Comparison of ENCODE assay signal across 8 cellular contexts in genomic region chr1:161382214-161383019, GRCh38. TPM values are rescaled to one million over a fixed set of nuclear protein-coding genes. Genes with fewer than 3 reads are reported as not detected.
DNase-seq lines count a peak whose midpoint lies in the region; ATAC-seq, FAIRE-seq and TF ChIP-seq lines count a peak whose summit lies in the region.

No MANE protein-coding gene starts in this region.

- BruUV-seq in IMR-90 (replicated peaks; lab: Mats Ljungman, UMichigan), result no TSS peak
- BruUV-seq in HepG2 (replicated peaks; lab: Mats Ljungman, UMichigan), result no TSS peak

- no peaks in the 10 kb centered on the region for H3K9me1 ChIP-seq in IMR-90 (ENCODE audit: insufficient read depth, low read length)

- no peak overlapping the region for H3K4ac ChIP-seq in IMR-90 (ENCODE audit: low read depth, low read length)

- no peaks in the 10 kb centered on the region for H4K20me1 ChIP-seq in IMR-90 (ENCODE audit: insufficient read depth, low read length)
- H4K20me1 ChIP-seq in HepG2 (ENCODE audit: insufficient read depth, low read length), result no peaks in the 10 kb centered on the region

- TF ChIP-seq RAD21 in IMR-90 (IDR thresholded peaks at IDR 0.05; ENCODE audit: low read length), result peak; percentile 62
- TF ChIP-seq RAD21 in HepG2 (CRISPR knock-in tag; IDR thresholded peaks at IDR 0.05), result peak; percentile 52; the same call in 1 of the 2 replicates

- in situ Hi-C loops in IMR-90 (cut with MboI; ENCODE audit: low sequenced_read_pairs) (loop anchor here (5.0 kb wide), 1 partner anchor 155 kb away; the partner anchor contains the start of gene TOMM40L), HepG2 (cut with HindIII; ENCODE audit: extremely low pct_ligation_motif_present, low pct_unique_long_range_greater_than_20kb) (loop anchor here (5.0 to 10.0 kb wide), 2 partner anchors 158 to 185 kb away; partner anchors contain the start of genes ADAMTS4, APOA2 and TOMM40L)

- no peaks in the 10 kb centered on the region for H3K79me2 ChIP-seq in HepG2 (ENCODE audit: insufficient read depth, low read length)

- FAIRE-seq in HepG2 (lab: Jason Lieb, UNC), result peak; percentile 46

- TF ChIP-seq CTCF in IMR-90 (conservative IDR thresholded peaks at IDR 0.05; ENCODE audit: low read depth, low read length) (peak; percentile 69), HepG2 (CRISPR knock-in tag; IDR thresholded peaks at IDR 0.05) (peak; percentile 69)

- H2AK5ac ChIP-seq in IMR-90 (ENCODE audit: low read depth, low read length), result no peak overlapping the region

- no peak overlapping the region; the same call in 2 of the 3 replicates for H2BK15ac ChIP-seq in IMR-90 (ENCODE audit: low read depth, low read length)

- H2AK9ac ChIP-seq in IMR-90 (replicated peaks; ENCODE audit: low read depth, low read length, poor library complexity), result no peak overlapping the region

- ATAC-seq in IMR-90 (ENCODE audit: low read depth), result peak; percentile 93
- peak; percentile 83 for ATAC-seq in HepG2
- ATAC-seq in HG03095 (IDR thresholded peaks at IDR 0.05; ENCODE audit: unreplicated experiment), result no peak

- DNase-seq in Daoy (ENCODE audit: low read depth), result peak; percentile 68
- peak; percentile 81 for DNase-seq in IMR-90
- DNase-seq in NT2/D1 (ENCODE audit: low read depth, low spot score), result peak; percentile 39
- DNase-seq in cerebellum (ENCODE audit: low spot score), result peak; percentile 66
- DNase-seq in HepG2 (ENCODE audit: low spot score), result peak; percentile 48
- no peak for DNase-seq in activated naive CD4-positive, alpha-beta T cell (lab: John Stamatoyannopoulos, UW)

- CTCF ChIA-PET in IMR-90 (lab: Yijun Ruan, JAX), result interaction anchor here (0.6 to 2.1 kb wide), 9 partner anchors 50 to 1423 kb away, joined by 3 to 21 read pairs (median 4); partner anchors contain the start of genes APOA2 and TOMM40L
- CTCF ChIA-PET in HepG2 (lab: Yijun Ruan, JAX; ENCODE audit: low intra/inter-chr PET ratio, low total read pairs), result interaction anchor here (0.7 to 2.0 kb wide), 6 partner anchors 14 to 202 kb away, joined by 3 to 15 read pairs (median 5); partner anchors contain the start of gene CFAP126

- H3K4me1 ChIP-seq in IMR-90 (ENCODE audit: control insufficient read depth, insufficient read depth, low read length) (no peaks in the 10 kb centered on the region), NT2/D1 (ENCODE audit: insufficient read depth, insufficient read length) (no peaks in the 10 kb centered on the region), HepG2 (ENCODE audit: insufficient read depth, low read length) (peaks cover 25% of the 10 kb centered on the region), thymus (ENCODE audit: control insufficient read depth, insufficient read depth, low read length) (no peaks in the 10 kb centered on the region)

- no peak overlapping the region; the same call in 1 of the 2 replicates for H2BK120ac ChIP-seq in IMR-90 (ENCODE audit: low read depth, low read length)

- H3K27me3 ChIP-seq in IMR-90 (ENCODE audit: control insufficient read depth, insufficient read depth, low read length) (no peaks in the 10 kb centered on the region), NT2/D1 (ENCODE audit: insufficient read depth, insufficient read length) (no peaks in the 10 kb centered on the region), HepG2 (ENCODE audit: control insufficient read depth in 1 of 2, insufficient read depth in 2 of 2, low read length in 2 of 2) (no peaks in the 10 kb centered on the region), thymus (ENCODE audit: control insufficient read depth, insufficient read depth) (no peaks in the 10 kb centered on the region)

- dilution Hi-C loops in IMR-90 (cut with HindIII; ENCODE audit: low sequenced_read_pairs, unreplicated experiment), result no loop called here

- no peak overlapping the region for H2BK20ac ChIP-seq in IMR-90 (ENCODE audit: low read depth, low read length)

- peak overlapping the region; percentile 7; the same call in 1 of the 2 replicates for H3K14ac ChIP-seq in IMR-90 (replicated peaks; ENCODE audit: low read depth, low read length)

- H3K4me3 ChIP-seq in IMR-90 (ENCODE audit: insufficient read depth, low read depth, low read length) (no peak overlapping the region), NT2/D1 (ENCODE audit: insufficient read length, low read depth) (no peak overlapping the region), HepG2 (replicated peaks in 1 of 3; ENCODE audit: insufficient read depth in 1 of 3, low read depth in 2 of 3, low read length in 3 of 3) (no peak overlapping the region), thymus (ENCODE audit: low read length) (no peak overlapping the region)

- no peak overlapping the region for H4K91ac ChIP-seq in IMR-90 (ENCODE audit: insufficient read depth, low read depth, low read length)

- H3K9me3 ChIP-seq in IMR-90 (ENCODE audit: control insufficient read depth, insufficient read depth, low read length) (no peaks in the 10 kb centered on the region), NT2/D1 (ENCODE audit: insufficient read depth, low read length) (no peaks in the 10 kb centered on the region), HepG2 (ENCODE audit: low read length) (no peaks in the 10 kb centered on the region), thymus (ENCODE audit: control insufficient read depth) (no peaks in the 10 kb centered on the region)

- H3K27ac ChIP-seq in IMR-90 (ENCODE audit: insufficient read depth, low read length) (no peak overlapping the region), HepG2 (ENCODE audit: extremely low read length, insufficient read depth, low read length) (no peak overlapping the region), thymus (ENCODE audit: low read depth) (peak overlapping the region; percentile 38)

- no peak for TF ChIP-seq EP300 in HepG2 (IDR thresholded peaks at IDR 0.05; ENCODE audit: low read depth in 2 of 2, low read length in 2 of 2)
- TF ChIP-seq EP300 in HepG2 (CRISPR knock-in tag; IDR thresholded peaks at IDR 0.05; ENCODE audit: borderline replicate concordance), result no peak

- no peaks in the 10 kb centered on the region for H3K36me3 ChIP-seq in IMR-90 (ENCODE audit: control insufficient read depth, insufficient read depth, low read length)
- H3K36me3 ChIP-seq in NT2/D1 (ENCODE audit: insufficient read depth, insufficient read length, low read length), result no peaks in the 10 kb centered on the region
- no peaks in the 10 kb centered on the region for H3K36me3 ChIP-seq in HepG2 (replicated peaks in 1 of 2; ENCODE audit: control insufficient read depth in 1 of 2, insufficient read depth in 2 of 2, low read length in 2 of 2)
- no peaks in the 10 kb centered on the region for H3K36me3 ChIP-seq in thymus (ENCODE audit: control insufficient read depth, insufficient read depth)

- H3K18ac ChIP-seq in IMR-90 (ENCODE audit: low read depth, low read length), result no peak overlapping the region

- H3K4me2 ChIP-seq in IMR-90 (ENCODE audit: low read depth, low read length), result peak overlapping the region; percentile 41
- no peak overlapping the region for H3K4me2 ChIP-seq in HepG2 (ENCODE audit: low read depth, low read length)

- no peak overlapping the region; the same call in 1 of the 2 replicates for H3K9ac ChIP-seq in IMR-90 (ENCODE audit: low read depth, low read length)
- no peak overlapping the region for H3K9ac ChIP-seq in NT2/D1 (ENCODE audit: insufficient read length, low read depth)
- no peak overlapping the region for H3K9ac ChIP-seq in HepG2 (ENCODE audit: insufficient read depth, low read depth, low read length)

- intact Hi-C loops in IMR-90 (cut with micrococcal nuclease), result loop anchor here (1.0 to 10.0 kb wide), 4 partner anchors 155 to 1582 kb away; no protein-coding TSS in a partner anchor
- intact Hi-C loops in HepG2 (cut with micrococcal nuclease; ENCODE audit: unreplicated experiment), result loop anchor here (1.0 kb wide), 2 partner anchors 155 to 190 kb away; no protein-coding TSS in a partner anchor

- no CpG with 5 or more reads among the region's 4 CpGs for WGBS in IMR-90 (ENCODE audit: extremely low coverage in 2 of 2, insufficient read length in 1 of 2), 2 experiments
- WGBS in HepG2 (ENCODE audit: low lambda C conversion rate), result 26% methylated on average over 3 of the region's 4 CpGs
- 56% methylated on average over 4 of the region's 4 CpGs for WGBS in thymus

- no peak for TF ChIP-seq POLR2A in IMR-90 (IDR thresholded peaks at IDR 0.05; ENCODE audit: low read depth, low read length)
- TF ChIP-seq POLR2A in HepG2 (IDR thresholded peaks at IDR 0.05; ENCODE audit: insufficient read depth in 1 of 2, low read depth in 2 of 2, low read length in 2 of 2), result no peak

- H2BK5ac ChIP-seq in IMR-90 (ENCODE audit: low read depth, low read length, poor library complexity, severe bottlenecking), result no peak overlapping the region

- no peak overlapping the region for H3K56ac ChIP-seq in IMR-90 (ENCODE audit: extremely low read depth, insufficient read depth, low read length)

- peak overlapping the region; percentile 67 for H4K5ac ChIP-seq in IMR-90 (ENCODE audit: low read depth, low read length)

- POLR2A ChIA-PET in IMR-90 (lab: Charles Lee; ENCODE audit: unreplicated experiment) (interaction anchor here (0.6 kb wide), 1 partner anchor 19 kb away, joined by 10 read pairs; no protein-coding TSS in a partner anchor), HepG2 (lab: Yijun Ruan, JAX) (no interaction called here)

- H3K23ac ChIP-seq in IMR-90 (ENCODE audit: low read depth, low read length), result no peak overlapping the region

- no peaks in the 10 kb centered on the region for H3K79me1 ChIP-seq in IMR-90 (ENCODE audit: low read depth in 1 of 2, low read length in 2 of 2)

- peak overlapping the region; percentile 48 to 61; a peak in 3 of 4 replicates for H4K8ac ChIP-seq in IMR-90 (ENCODE audit: low read depth in 2 of 2, low read length in 2 of 2)

- H2AFZ ChIP-seq in IMR-90 (replicated peaks; ENCODE audit: low read length, poor library complexity), result peak overlapping the region; percentile 88
- H2AFZ ChIP-seq in HepG2 (ENCODE audit: low read length), result no peak overlapping the region

RNA-seq across cellular contexts. Expression of gene CFAP126, which starts 14.7 kb away (rescaled TPM):
- total RNA-seq in Daoy (2014; rRNA removed; shearing (Covaris generic)), result not detected in 2 replicates
- total RNA-seq in IMR-90 (2012; rRNA removed) (not detected in 2 replicates), cerebellum (1.4 TPM), HepG2 (2016; rRNA removed; fragmentation: Illumina TruSeq; extraction: Trizol) (not detected in 2 replicates)
- polyA plus RNA-seq in IMR-90 (2012; rRNA removed) (not detected in 2 replicates), HepG2 (2011; rRNA removed) (not detected in 2 replicates), thymus (1.0 TPM)
- polyA plus RNA-seq in IMR-90 (2012; cell fraction: cytosol; rRNA removed), result not detected in 2 replicates
- not detected in 2 replicates for polyA plus RNA-seq in IMR-90 (2012; cell fraction: nucleus; rRNA removed; ENCODE audit: low replicate concordance)
- not detected in 2 replicates for total RNA-seq in HepG2 (2016; cell fraction: cytosol; rRNA removed; fragmentation: Illumina TruSeq; extraction: Trizol; ENCODE audit: low read depth)
- not detected in 2 replicates for total RNA-seq in HepG2 (2016; cell fraction: insoluble cytoplasmic fraction; rRNA removed; fragmentation: Illumina TruSeq; extraction: Trizol)
- not detected in 2 replicates for total RNA-seq in HepG2 (2016; cell fraction: membrane; rRNA removed; fragmentation: Illumina TruSeq; extraction: Trizol)
- total RNA-seq in HepG2 (2016; cell fraction: nucleus; rRNA removed; fragmentation: Illumina TruSeq; extraction: Trizol), result not detected in 2 replicates
- polyA plus RNA-seq in HepG2 (2011; cell fraction: cytosol; rRNA removed), result not detected in 2 replicates
- not detected in 2 replicates for polyA plus RNA-seq in HepG2 (2011; cell fraction: nucleus; rRNA removed)
- not detected in 2 replicates for polyA plus RNA-seq in HepG2 (2012)
- polyA plus RNA-seq in HepG2 (2016; cell fraction: cytosol; fragmentation: Illumina TruSeq; extraction: Trizol; ENCODE audit: low read depth), result not detected in 2 replicates
- polyA plus RNA-seq in HepG2 (2016; cell fraction: insoluble cytoplasmic fraction; fragmentation: Illumina TruSeq; extraction: Trizol; ENCODE audit: low read depth), result not detected in 2 replicates
- polyA plus RNA-seq in HepG2 (2016; cell fraction: membrane; fragmentation: Illumina TruSeq; extraction: Trizol; ENCODE audit: low read depth), result not detected in 2 replicates
- polyA plus RNA-seq in HepG2 (2016; cell fraction: nucleus; fragmentation: Illumina TruSeq; extraction: Trizol; ENCODE audit: insufficient read depth, low read depth), result not detected in 2 replicates
- polyA minus RNA-seq in HepG2 (2011; rRNA and poly(A)+ RNA removed; ENCODE audit: low replicate concordance), result not detected in 2 replicates
- polyA minus RNA-seq in HepG2 (2011; cell fraction: cytosol; rRNA and poly(A)+ RNA removed), result not detected in 2 replicates
- polyA minus RNA-seq in HepG2 (2011; cell fraction: nucleus; rRNA and poly(A)+ RNA removed), result not detected in 2 replicates

Comparison
In these comparisons a context has a peak if more than half of its experiments do, and no peak if none do; other contexts are left out.
1. DNase-seq: peak in Daoy (single experiment), IMR-90 (single experiment), NT2/D1 (single experiment), cerebellum (single experiment) and HepG2 (single experiment); none in activated naive CD4-positive, alpha-beta T cell (0 of 4).